26 cellular contexts compared by ENCODE assay signal in the genomic region with DNA sequence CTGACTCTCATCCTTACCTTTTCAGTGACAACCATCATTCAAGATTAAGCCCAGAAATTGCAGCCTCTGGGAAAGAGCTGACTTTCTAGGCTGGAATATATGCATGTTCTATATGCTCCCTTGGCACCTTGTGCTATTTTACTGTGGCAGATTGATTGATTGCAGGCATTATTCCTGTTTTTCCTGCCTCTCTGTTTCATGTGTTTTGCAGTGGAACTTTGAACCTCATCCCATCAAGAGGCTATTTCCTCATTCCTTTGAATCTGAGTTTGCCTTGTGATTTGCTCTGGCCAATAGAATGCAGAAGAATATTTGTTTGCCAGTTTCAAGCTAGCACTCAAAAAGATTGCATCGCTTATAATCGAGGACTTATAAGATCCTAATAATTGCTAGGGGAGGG.
DNase-seq lines count a peak whose midpoint lies in the region; ATAC-seq, FAIRE-seq and TF ChIP-seq lines count a peak whose summit lies in the region.
"Had no signal": no experiment of that assay in that cellular context is flagged by ENCODE, and none has a peak within 500 bp of the region (broad histone marks: within the 10 kb centered on the region; RNA-seq: fewer than 3 reads in every experiment).

No MANE protein-coding gene starts in this region.

- no peak overlapping the region for H3K4me2 ChIP-seq in keratinocyte (ENCODE audit: control insufficient read depth, extremely low read depth, insufficient read depth, low read depth, low read length)

- peak overlapping the region; percentile 49 for H2AFZ ChIP-seq in keratinocyte (ENCODE audit: control insufficient read depth, low read length)

- peak; percentile 35 for DNase-seq in Calu3
- DNase-seq in LNCaP clone FGC (ENCODE audit: low read depth): peak; percentile 34
- no peak for DNase-seq in keratinocyte (ENCODE audit: low read depth, low spot score)
- DNase-seq in NOMO-1 (lab: John Stamatoyannopoulos, UW; ENCODE audit: unreplicated experiment in 2 of 2): no peak
- DNase-seq in activated CD4-positive, alpha-beta T cell treated with anti-CD3 and anti-CD28 coated beads for 1 hour: no peak
- DNase-seq: activated CD8-positive, alpha-beta memory T cell treated with anti-CD3 and anti-CD28 coated beads, Interleukin-2, amount 50 U/mL, for 4 hours; activated naive CD8-positive, alpha-beta T cell treated with anti-CD3 and anti-CD28 coated beads for 36 hours; COR-L47; effector CD4-positive, alpha-beta T cell; hippocampal formation; MV-4-11; naive thymus-derived CD8-positive, alpha-beta T cell; NCI-H187; NCI-H446; WERI-Rb-1 had no signal

- H3K4me1 ChIP-seq in keratinocyte (ENCODE audit: control insufficient read depth, extremely low read depth, insufficient read depth, low read length): no peaks in the 10 kb centered on the region
- H3K4me1 ChIP-seq: esophagus muscularis mucosa, vagina had no signal

- H3K27ac Mint-ChIP-seq in Calu3 (ENCODE audit: unreplicated experiment): peak overlapping the region; percentile 38
- peak overlapping the region; percentile 1 to 59 (median 3) for H3K27ac Mint-ChIP-seq in nephron
- H3K27ac Mint-ChIP-seq: activated naive CD8-positive, alpha-beta T cell treated with anti-CD3 and anti-CD28 coated beads for 36 hours; memory B cell; naive thymus-derived CD8-positive, alpha-beta T cell; T-helper 1 cell treated with Interleukin-12 subunit alpha and Interleukin-12 subunit beta and Interleukin-4 antibody, amounts not matched to agents 30 μg/mL and 1 μg/mL, for 36 hours had no signal

- H3K79me2 ChIP-seq in keratinocyte (ENCODE audit: control insufficient read depth, insufficient read depth, low read length): no peaks in the 10 kb centered on the region

- intact Hi-C loops in Calu3 (cut with micrococcal nuclease; ENCODE audit: unreplicated experiment): no loop called here

- no peak for ATAC-seq in HG02588 (IDR thresholded peaks at IDR 0.05; ENCODE audit: unreplicated experiment)
- ATAC-seq in GM21619 (IDR thresholded peaks at IDR 0.05; ENCODE audit: unreplicated experiment): no peak
- ATAC-seq: K562; naive thymus-derived CD8-positive, alpha-beta T cell; Panc1 had no signal

- H3K9me3 Mint-ChIP-seq in Calu3 (ENCODE audit: low read depth, unreplicated experiment) (no peaks in the 10 kb centered on the region), nephron (no peaks in the 10 kb centered on the region)
- H3K9me3 Mint-ChIP-seq: activated naive CD8-positive, alpha-beta T cell treated with anti-CD3 and anti-CD28 coated beads for 36 hours; memory B cell; naive thymus-derived CD8-positive, alpha-beta T cell; T-helper 1 cell treated with Interleukin-12 subunit alpha and Interleukin-12 subunit beta and Interleukin-4 antibody, amounts not matched to agents 30 μg/mL and 1 μg/mL, for 36 hours had no signal

- H3K36me3 Mint-ChIP-seq in Calu3 (ENCODE audit: insufficient read depth, unreplicated experiment) (no peaks in the 10 kb centered on the region), nephron (ENCODE audit: low read depth) (no peaks in the 10 kb centered on the region)
- H3K36me3 Mint-ChIP-seq: activated naive CD8-positive, alpha-beta T cell treated with anti-CD3 and anti-CD28 coated beads for 36 hours; memory B cell; naive thymus-derived CD8-positive, alpha-beta T cell had no signal

- peak overlapping the region; percentile 26 for H3K4me3 Mint-ChIP-seq in Calu3 (ENCODE audit: low read depth, unreplicated experiment)
- no peak overlapping the region for H3K4me3 Mint-ChIP-seq in nephron
- H3K4me3 Mint-ChIP-seq: activated naive CD8-positive, alpha-beta T cell treated with anti-CD3 and anti-CD28 coated beads for 36 hours; memory B cell; naive thymus-derived CD8-positive, alpha-beta T cell; T-helper 1 cell treated with Interleukin-12 subunit alpha and Interleukin-12 subunit beta and Interleukin-4 antibody, amounts not matched to agents 30 μg/mL and 1 μg/mL, for 36 hours had no signal

- CTCF ChIA-PET in Calu3 (lab: Charles Lee): interaction anchor here (0.6 to 1.1 kb wide), 3 partner anchors 412 to 1292 kb away, joined by 3 to 7 read pairs (median 4); no protein-coding TSS in a partner anchor

- no peak overlapping the region for H3K27ac ChIP-seq in keratinocyte (ENCODE audit: control insufficient read depth, insufficient read depth, low read length)
- H3K27ac ChIP-seq: esophagus muscularis mucosa, vagina, WERI-Rb-1 had no signal

- no peak for FAIRE-seq in keratinocyte (lab: Jason Lieb, UNC)
- FAIRE-seq: frontal cortex, H54, K562 had no signal

- no peaks in the 10 kb centered on the region for H3K9me1 ChIP-seq in keratinocyte (ENCODE audit: control insufficient read depth, extremely low read depth, insufficient read depth, low read length)

- dilution Hi-C loops in keratinocyte (cut with MboI; ENCODE audit: extremely low pct_ligation_motif_present, low sequenced_read_pairs): no loop called here

- no peaks in the 10 kb centered on the region for H4K20me1 ChIP-seq in keratinocyte (ENCODE audit: control insufficient read depth, extremely low read depth, insufficient read depth, low read length)

- H3K9ac ChIP-seq in keratinocyte (ENCODE audit: control insufficient read depth, extremely low read depth, insufficient read depth, low read length): no peak overlapping the region

- H3K4me1 Mint-ChIP-seq in Calu3 (ENCODE audit: low read depth, unreplicated experiment) (peaks cover 43% of the 10 kb centered on the region), nephron (peaks cover 19% of the 10 kb centered on the region)
- H3K4me1 Mint-ChIP-seq: memory B cell had no signal

- TF ChIP-seq CTCF in Calu3 (IDR thresholded peaks at IDR 0.05; ENCODE audit: unreplicated experiment) (no peak), LNCaP clone FGC (IDR thresholded peaks at IDR 0.05; ENCODE audit: control insufficient read depth, extremely low read depth, insufficient read depth) (no peak), keratinocyte (optimal IDR thresholded peaks at IDR 0.05 in 1 of 3, IDR thresholded peaks at IDR 0.05 in 1 of 3, conservative IDR thresholded peaks at IDR 0.05 in 1 of 3; ENCODE audit: extremely low read depth in 1 of 3, insufficient read depth in 2 of 3, low read length in 3 of 3) (no peak), nephron (IDR thresholded peaks at IDR 0.05; ENCODE audit: unreplicated experiment in 3 of 3) (no peak)

- H3K9me3 ChIP-seq in keratinocyte (ENCODE audit: control insufficient read depth, low read depth, low read length): no peaks in the 10 kb centered on the region
- H3K9me3 ChIP-seq: esophagus muscularis mucosa, vagina had no signal

- H3K4me3 ChIP-seq in LNCaP clone FGC (ENCODE audit: low read depth, low read length): no peak overlapping the region
- H3K4me3 ChIP-seq in keratinocyte (ENCODE audit: control insufficient read depth in 2 of 3, extremely low read depth in 1 of 3, insufficient read depth in 2 of 3, low read depth in 1 of 3, low read length in 3 of 3): no peak overlapping the region
- H3K4me3 ChIP-seq: esophagus muscularis mucosa, K562, vagina had no signal

- H3K27me3 Mint-ChIP-seq in Calu3 (ENCODE audit: unreplicated experiment): no peaks in the 10 kb centered on the region
- H3K27me3 Mint-ChIP-seq in nephron (ENCODE audit: low read depth): no peaks in the 10 kb centered on the region

- no peaks in the 10 kb centered on the region for H3K36me3 ChIP-seq in keratinocyte (ENCODE audit: control insufficient read depth in 2 of 2, extremely low read depth in 1 of 2, insufficient read depth in 2 of 2, low read length in 2 of 2)
- H3K36me3 ChIP-seq: esophagus muscularis mucosa, vagina, WERI-Rb-1 had no signal

- BruUV-seq in Calu3 (replicated peaks; lab: Mats Ljungman, UMichigan): no TSS peak

- no peaks in the 10 kb centered on the region for H3K27me3 ChIP-seq in keratinocyte (ENCODE audit: control insufficient read depth, extremely low read depth, insufficient read depth, low read length)
- H3K27me3 ChIP-seq: esophagus muscularis mucosa, vagina had no signal

Comparison
In these comparisons a context has a peak if more than half of its experiments do, and no peak if none do; other contexts are left out.
1. DNase-seq: peak in Calu3 (single experiment) and LNCaP clone FGC (single experiment); none in keratinocyte (single experiment), NOMO-1 (0 of 2) and activated CD4-positive, alpha-beta T cell treated with anti-CD3 and anti-CD28 coated beads for 1 hour (single experiment).